1 cellular context compared by ENCODE assay signal in genomic region chr5:180860887-180861822, GRCh38.
TF ChIP-seq lines count a peak whose summit lies in the region.

ZFP62 (minus strand) TSS chr5:180861276; CDS start chr5:180861219, 57 bp downstream.

TF ChIP-seq in HepG2, 621 proteins besides CTCF, POLR2A, EP300 and RAD21 (continued from another document):
- TF ChIP-seq GPBP1L1 (CRISPR knock-in tag; IDR thresholded peaks at IDR 0.05) = no peak
- TF ChIP-seq AGO1 (IDR thresholded peaks at IDR 0.05; ENCODE audit: low read depth, low read length, poor library complexity, severe bottlenecking) = no peak
- peak; percentile 58 to 80; a peak in 3 of 4 replicates for TF ChIP-seq HMGXB4 (CRISPR knock-in tag; IDR thresholded peaks at IDR 0.05; ENCODE audit: borderline replicate concordance in 1 of 2, low read depth in 1 of 2)
- TF ChIP-seq SMAD3 (CRISPR knock-in tag; IDR thresholded peaks at IDR 0.05) = no peak
- TF ChIP-seq YEATS2 (CRISPR knock-in tag; IDR thresholded peaks at IDR 0.05; ENCODE audit: borderline replicate concordance) = peak; percentile 73; the same call in 1 of the 2 replicates
- TF ChIP-seq NR0B2 (CRISPR knock-in tag; IDR thresholded peaks at IDR 0.05) = peak; percentile 63
- peak; percentile 44; the same call in 1 of the 2 replicates for TF ChIP-seq ZBTB26 (CRISPR knock-in tag; IDR thresholded peaks at IDR 0.05; ENCODE audit: borderline replicate concordance)
- TF ChIP-seq SNAI1 (CRISPR knock-in tag; IDR thresholded peaks at IDR 0.05; ENCODE audit: borderline replicate concordance) = no peak
- 0 out of 2 replicates have a peak, but pooled peaks have one; percentile 55 for TF ChIP-seq SMYD3 (CRISPR knock-in tag; IDR thresholded peaks at IDR 0.05)
- peak; percentile 28; the same call in 1 of the 2 replicates for TF ChIP-seq CHCHD3 (CRISPR knock-in tag; IDR thresholded peaks at IDR 0.05)
- 0 out of 2 replicates have a peak, but pooled peaks have one; percentile 43 for TF ChIP-seq MAF1 (CRISPR knock-in tag; IDR thresholded peaks at IDR 0.05; ENCODE audit: borderline replicate concordance)
- TF ChIP-seq ZHX2 (IDR thresholded peaks at IDR 0.05; ENCODE audit: low read depth) = peak; percentile 52; the same call in 1 of the 2 replicates
- peak; percentile 22; the same call in 1 of the 2 replicates for TF ChIP-seq ZHX2 (CRISPR knock-in tag; IDR thresholded peaks at IDR 0.05; ENCODE audit: borderline replicate concordance)
- TF ChIP-seq NR3C1 (CRISPR knock-in tag; IDR thresholded peaks at IDR 0.05) = no peak
- TF ChIP-seq ZNF343 (CRISPR knock-in tag; IDR thresholded peaks at IDR 0.05) = peak; percentile 24; the same call in 1 of the 2 replicates
